ENCODE assay signal across 8 cellular contexts in the genomic region with DNA sequence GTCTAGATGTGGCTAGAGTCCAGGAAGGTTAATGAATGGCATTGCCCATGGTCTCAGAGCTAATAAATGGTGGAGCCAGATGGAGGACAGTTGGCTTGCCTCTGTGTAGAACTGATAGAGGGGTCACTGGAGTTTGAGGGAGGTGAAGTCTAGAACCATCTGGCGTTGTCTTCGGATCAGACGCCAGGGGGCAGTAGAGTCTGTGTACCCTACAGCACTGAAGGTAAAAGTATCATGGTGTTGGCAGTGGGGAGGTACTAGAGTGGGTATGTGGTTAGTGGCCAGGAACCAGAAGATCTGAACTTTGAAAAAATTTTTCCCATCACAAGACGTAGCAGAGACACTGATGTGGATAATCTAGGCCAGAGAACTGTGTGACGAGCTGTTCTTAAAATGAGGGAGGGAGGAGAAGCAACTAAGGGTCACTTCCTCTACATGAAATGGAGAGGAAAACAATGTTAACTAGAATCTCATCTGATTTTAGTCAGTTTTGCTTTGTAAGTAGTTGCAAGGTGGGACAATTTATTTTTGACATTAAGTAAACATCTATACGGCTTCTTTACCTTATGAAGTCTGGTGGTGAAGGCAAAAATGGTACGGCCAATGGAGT.
DNase-seq lines count a peak whose midpoint lies in the region; ATAC-seq and TF ChIP-seq lines count a peak whose summit lies in the region.

No MANE protein-coding gene starts in this region.

- H3K9me3 Mint-ChIP-seq in endodermal cell, result no peaks in the 10 kb centered on the region
- H3K9me3 Mint-ChIP-seq in stimulated activated naive CD8-positive, alpha-beta T cell treated with anti-CD3 and anti-CD28 coated beads, Interleukin-15, amount 100 ng/mL, for 72 hours, result no peaks in the 10 kb centered on the region

- ATAC-seq in heart right ventricle (no peak), Right ventricle myocardium superior (ENCODE audit: poor library complexity) (no peak), Panc1 (no peak)
- ATAC-seq in stimulated activated naive CD8-positive, alpha-beta T cell treated with anti-CD3 and anti-CD28 coated beads, Interleukin-15, amount 100 ng/mL, for 72 hours, result peak; percentile 56

- H3K9me3 ChIP-seq in heart right ventricle, result no peaks in the 10 kb centered on the region
- no peaks in the 10 kb centered on the region for H3K9me3 ChIP-seq in Panc1 (ENCODE audit: control insufficient read depth, insufficient read depth, low read depth, low read length)
- H3K9me3 ChIP-seq in endodermal cell (ENCODE audit: control insufficient read depth, low read length), result no peaks in the 10 kb centered on the region

- H3K4me1 ChIP-seq in heart right ventricle, result peaks cover 0 to 7% (median 0%) of the 10 kb centered on the region in 9 donors
- no peaks in the 10 kb centered on the region for H3K4me1 ChIP-seq in Panc1 (ENCODE audit: control insufficient read depth, insufficient read depth, low read length)
- no peaks in the 10 kb centered on the region for H3K4me1 ChIP-seq in endodermal cell (ENCODE audit: control insufficient read depth, insufficient read depth, low read length)

- no peaks in the 10 kb centered on the region for H3K27me3 Mint-ChIP-seq in endodermal cell (ENCODE audit: insufficient read depth)
- no peaks in the 10 kb centered on the region for H3K27me3 Mint-ChIP-seq in stimulated activated naive CD8-positive, alpha-beta T cell treated with anti-CD3 and anti-CD28 coated beads, Interleukin-15, amount 100 ng/mL, for 72 hours

- no peak overlapping the region for H3K4me3 Mint-ChIP-seq in endodermal cell
- H3K4me3 Mint-ChIP-seq in stimulated activated naive CD8-positive, alpha-beta T cell treated with anti-CD3 and anti-CD28 coated beads, Interleukin-15, amount 100 ng/mL, for 72 hours, result no peak overlapping the region

- intact Hi-C loops in heart right ventricle (cut with DNase I), result no loop called here
- intact Hi-C loops in Right ventricle myocardium superior (cut with DNase I), result no loop called here
- intact Hi-C loops in Panc1 (cut with micrococcal nuclease; ENCODE audit: unreplicated experiment), result no loop called here

- in situ Hi-C loops in Panc1 (cut with HindIII; ENCODE audit: low pct_unique_long_range_greater_than_20kb, low sequenced_read_pairs), result no loop called here

- CTCF ChIA-PET in Panc1 (lab: Charles Lee), result interaction anchor here (1.2 kb wide), 1 partner anchor 49 kb away, joined by 3 read pairs; no protein-coding TSS in a partner anchor

- no peak overlapping the region for H3K9ac ChIP-seq in endodermal cell (ENCODE audit: extremely low read depth, low read length, poor library complexity, severe bottlenecking)

- no peaks in the 10 kb centered on the region for H3K36me3 Mint-ChIP-seq in endodermal cell (ENCODE audit: low read depth)

- H3K36me3 ChIP-seq in heart right ventricle (no peaks in the 10 kb centered on the region), Panc1 (ENCODE audit: control insufficient read depth, insufficient read depth, low read length) (no peaks in the 10 kb centered on the region), endodermal cell (ENCODE audit: control insufficient read depth, insufficient read depth, low read length) (no peaks in the 10 kb centered on the region)

- H3K27ac ChIP-seq in heart right ventricle, result no peak overlapping the region
- H3K27ac ChIP-seq in Panc1 (ENCODE audit: low read length), result no peak overlapping the region
- H3K27ac ChIP-seq in endodermal cell (ENCODE audit: low read depth, low read length), result no peak overlapping the region

- H3K27me3 ChIP-seq in heart right ventricle, result peaks cover 0 to 12% (median 0%) of the 10 kb centered on the region in 7 donors
- peaks cover 3% of the 10 kb centered on the region for H3K27me3 ChIP-seq in Panc1 (ENCODE audit: control insufficient read depth, insufficient read depth, low read length)
- no peaks in the 10 kb centered on the region for H3K27me3 ChIP-seq in endodermal cell (ENCODE audit: control insufficient read depth, insufficient read depth, low read length, poor library complexity, severe bottlenecking)

- no peaks in the 10 kb centered on the region for H3K4me1 Mint-ChIP-seq in endodermal cell
- H3K4me1 Mint-ChIP-seq in stimulated activated naive CD8-positive, alpha-beta T cell treated with anti-CD3 and anti-CD28 coated beads, Interleukin-15, amount 100 ng/mL, for 72 hours, result peaks cover 36% of the 10 kb centered on the region

- peak in 6 of 9 donors; percentile 16 to 43 (median 20) for TF ChIP-seq CTCF in heart right ventricle (IDR thresholded peaks at IDR 0.05)
- peak; percentile 45 for TF ChIP-seq CTCF in Panc1 (IDR thresholded peaks at IDR 0.05)
- TF ChIP-seq CTCF in endodermal cell (conservative IDR thresholded peaks at IDR 0.05), result peak; percentile 80

- POLR2A ChIA-PET in Panc1 (lab: Charles Lee), result no interaction called here

- WGBS in heart right ventricle, 2 donors, result 73 to 75% methylated on average over 7 of the region's 7 CpGs
- 83 to 87% methylated on average over 6 to 7 of the region's 7 CpGs for WGBS in endodermal cell (ENCODE audit: insufficient coverage in 1 of 2, insufficient read length in 1 of 2), 2 experiments

- H3K27ac Mint-ChIP-seq in endodermal cell, result no peak overlapping the region
- peak overlapping the region in 1 of 2 donors; percentile 30 for H3K27ac Mint-ChIP-seq in stimulated activated naive CD8-positive, alpha-beta T cell treated with anti-CD3 and anti-CD28 coated beads, Interleukin-15, amount 100 ng/mL, for 72 hours

- H3K4me3 ChIP-seq in heart right ventricle (no peak overlapping the region), Panc1 (ENCODE audit: low read depth in 2 of 2, low read length in 2 of 2) (no peak overlapping the region), endodermal cell (ENCODE audit: low read length) (no peak overlapping the region)

- DNase-seq in heart right ventricle (no peak), Right ventricle myocardium superior (no peak), Panc1 (ENCODE audit: low read depth, low spot score) (no peak), endodermal cell (peak; percentile 76), DMS153 (lab: John Stamatoyannopoulos, UW) (no peak), NCI-H128 (lab: John Stamatoyannopoulos, UW; ENCODE audit: unreplicated experiment) (no peak)
- peak in 1 of 2 donors; percentile 34 for DNase-seq in stimulated activated naive CD8-positive, alpha-beta T cell treated with anti-CD3 and anti-CD28 coated beads, Interleukin-15, amount 100 ng/mL, for 72 hours
- no peak for DNase-seq in activated CD4-positive, CD25-positive, alpha-beta regulatory T cell (lab: John Stamatoyannopoulos, UW)

- no TSS peak for BruUV-seq in Panc1 (replicated peaks; lab: Mats Ljungman, UMichigan)

Comparison
In these comparisons a context has a peak if more than half of its experiments do, and no peak if none do; other contexts are left out.
1. CTCF ChIP-seq: peak in every context shown above with its lines; median percentile 80 in endodermal cell; 45 in Panc1; 20 in heart right ventricle.